8 cellular contexts compared by ENCODE assay signal in genomic region chr3:43699864-43700263, GRCh38. TPM values are rescaled to one million over a fixed set of nuclear protein-coding genes. Genes with fewer than 3 reads are reported as not detected.
DNase-seq lines count a peak whose midpoint lies in the region; ATAC-seq and TF ChIP-seq lines count a peak whose summit lies in the region.

No MANE protein-coding gene starts in this region.

- H3K9me3 ChIP-seq in T-helper 17 cell (ENCODE audit: control insufficient read depth, low read length, poor library complexity, severe bottlenecking) = no peaks in the 10 kb centered on the region

- peak; percentile 22 for TF ChIP-seq CTCF in progenitor cell of endocrine pancreas (IDR thresholded peaks at IDR 0.05; ENCODE audit: unreplicated experiment)

- no peak overlapping the region for H3K27ac Mint-ChIP-seq in activated CD4-positive, alpha-beta T cell treated with anti-CD3 and anti-CD28 coated beads, Interleukin-2, amount 10 ng/mL, durations not matched to agents 7 days and 5 days
- H3K27ac Mint-ChIP-seq in T-helper 17 cell (no peak overlapping the region), progenitor cell of endocrine pancreas (no peak overlapping the region)
- H3K27ac Mint-ChIP-seq in natural killer cell treated with Interleukin-12 subunit alpha and Interleukin-12 subunit beta and Interleukin-15 and Interleukin-18, amount 100 ng/mL, for 72 hours = peak overlapping the region in 1 of 2 donors; percentile 58

- DNase-seq in activated CD4-positive, alpha-beta T cell treated with anti-CD3 and anti-CD28 coated beads, Interleukin-2, amount 10 ng/mL, durations not matched to agents 7 days and 5 days = peak; percentile 9
- DNase-seq in activated CD4-positive, alpha-beta T cell treated with anti-CD3 and anti-CD28 coated beads for 4 hours = no peak
- DNase-seq in T-helper 17 cell (no peak), progenitor cell of endocrine pancreas (ENCODE audit: low spot score, unreplicated experiment) (no peak)
- DNase-seq in natural killer cell treated with Interleukin-12 subunit alpha and Interleukin-12 subunit beta and Interleukin-15 and Interleukin-18, amount 100 ng/mL, for 72 hours (ENCODE audit: low spot score) = no peak
- DNase-seq in stimulated activated naive CD4-positive, alpha-beta T cell treated with Interleukin-2 at 50 U/mL for 16 hours (lab: John Stamatoyannopoulos, UW) = no peak

- no peaks in the 10 kb centered on the region for H3K9me3 Mint-ChIP-seq in activated CD4-positive, alpha-beta T cell treated with anti-CD3 and anti-CD28 coated beads, Interleukin-2, amount 10 ng/mL, durations not matched to agents 7 days and 5 days
- H3K9me3 Mint-ChIP-seq in progenitor cell of endocrine pancreas (ENCODE audit: low read depth) = no peaks in the 10 kb centered on the region
- H3K9me3 Mint-ChIP-seq in natural killer cell treated with Interleukin-12 subunit alpha and Interleukin-12 subunit beta and Interleukin-15 and Interleukin-18, amount 100 ng/mL, for 72 hours = no peaks in the 10 kb centered on the region

- CTCF ChIA-PET in activated CD4-positive, alpha-beta T cell treated with anti-CD3 and anti-CD28 coated beads, Interleukin-2, amount 10 ng/mL, durations not matched to agents 7 days and 5 days (lab: Charles Lee) = no interaction called here

- no peak overlapping the region for H3K4me3 Mint-ChIP-seq in activated CD4-positive, alpha-beta T cell treated with anti-CD3 and anti-CD28 coated beads, Interleukin-2, amount 10 ng/mL, durations not matched to agents 7 days and 5 days
- H3K4me3 Mint-ChIP-seq in T-helper 17 cell (no peak overlapping the region), progenitor cell of endocrine pancreas (ENCODE audit: low read depth) (no peak overlapping the region)
- H3K4me3 Mint-ChIP-seq in natural killer cell treated with Interleukin-12 subunit alpha and Interleukin-12 subunit beta and Interleukin-15 and Interleukin-18, amount 100 ng/mL, for 72 hours = no peak overlapping the region

- POLR2A ChIA-PET in activated CD4-positive, alpha-beta T cell treated with anti-CD3 and anti-CD28 coated beads, Interleukin-2, amount 10 ng/mL, durations not matched to agents 7 days and 5 days (lab: Charles Lee) = no interaction called here

- peak; percentile 76 for ATAC-seq in HG02870 (IDR thresholded peaks at IDR 0.05; ENCODE audit: unreplicated experiment)
- peak; percentile 53 for ATAC-seq in T-helper 17 cell
- no peak for ATAC-seq in natural killer cell treated with Interleukin-12 subunit alpha and Interleukin-12 subunit beta and Interleukin-15 and Interleukin-18, amount 100 ng/mL, for 72 hours
- ATAC-seq in HG02763 (IDR thresholded peaks at IDR 0.05; ENCODE audit: unreplicated experiment) = no peak

- H3K27me3 Mint-ChIP-seq in activated CD4-positive, alpha-beta T cell treated with anti-CD3 and anti-CD28 coated beads, Interleukin-2, amount 10 ng/mL, durations not matched to agents 7 days and 5 days = no peaks in the 10 kb centered on the region
- H3K27me3 Mint-ChIP-seq in T-helper 17 cell (no peaks in the 10 kb centered on the region), progenitor cell of endocrine pancreas (no peaks in the 10 kb centered on the region)
- no peaks in the 10 kb centered on the region for H3K27me3 Mint-ChIP-seq in natural killer cell treated with Interleukin-12 subunit alpha and Interleukin-12 subunit beta and Interleukin-15 and Interleukin-18, amount 100 ng/mL, for 72 hours

- peaks cover 13% of the 10 kb centered on the region for H3K4me1 Mint-ChIP-seq in activated CD4-positive, alpha-beta T cell treated with anti-CD3 and anti-CD28 coated beads, Interleukin-2, amount 10 ng/mL, durations not matched to agents 7 days and 5 days
- peaks cover 16% of the 10 kb centered on the region for H3K4me1 Mint-ChIP-seq in T-helper 17 cell
- peaks cover 16% of the 10 kb centered on the region for H3K4me1 Mint-ChIP-seq in progenitor cell of endocrine pancreas (ENCODE audit: low read depth)
- H3K4me1 Mint-ChIP-seq in natural killer cell treated with Interleukin-12 subunit alpha and Interleukin-12 subunit beta and Interleukin-15 and Interleukin-18, amount 100 ng/mL, for 72 hours (ENCODE audit: low read depth in 2 of 2) = peaks cover 34 to 36% of the 10 kb centered on the region in 2 donors

- peaks cover 12% of the 10 kb centered on the region for H3K36me3 Mint-ChIP-seq in activated CD4-positive, alpha-beta T cell treated with anti-CD3 and anti-CD28 coated beads, Interleukin-2, amount 10 ng/mL, durations not matched to agents 7 days and 5 days (ENCODE audit: low read depth)
- H3K36me3 Mint-ChIP-seq in T-helper 17 cell (ENCODE audit: low read depth) = peaks cover 2% of the 10 kb centered on the region
- no peaks in the 10 kb centered on the region for H3K36me3 Mint-ChIP-seq in progenitor cell of endocrine pancreas (ENCODE audit: insufficient read depth)
- H3K36me3 Mint-ChIP-seq in natural killer cell treated with Interleukin-12 subunit alpha and Interleukin-12 subunit beta and Interleukin-15 and Interleukin-18, amount 100 ng/mL, for 72 hours = no peaks in the 10 kb centered on the region

RNA-seq across cellular contexts. Expression of gene ABHD5, which starts 9.1 kb away (rescaled TPM):
- total RNA-seq in activated CD4-positive, alpha-beta T cell treated with anti-CD3 and anti-CD28 coated beads, Interleukin-2, amount 10 ng/mL, durations not matched to agents 7 days and 5 days = 10 to 100 TPM; 13.0 to 13.9 TPM
- total RNA-seq in T-helper 17 cell (10 to 100 TPM; 11.3 to 16.5 TPM), progenitor cell of endocrine pancreas (12.3 and 14.8 TPM in 2 replicates)
- total RNA-seq in natural killer cell treated with Interleukin-12 subunit alpha and Interleukin-12 subunit beta and Interleukin-15 and Interleukin-18, amount 100 ng/mL, for 72 hours = 10 to 100 TPM; 28.6 to 48.5 TPM

Comparison
In these comparisons a context has a peak if more than half of its experiments do, and no peak if none do; other contexts are left out.
1. ATAC-seq: peak in HG02870 (single experiment) and T-helper 17 cell (single experiment); none in natural killer cell treated with Interleukin-12 subunit alpha and Interleukin-12 subunit beta and Interleukin-15 and Interleukin-18, amount 100 ng/mL, for 72 hours (0 of 2) and HG02763 (single experiment).